ENCODE assay signal across 2 cellular contexts in the genomic region with DNA sequence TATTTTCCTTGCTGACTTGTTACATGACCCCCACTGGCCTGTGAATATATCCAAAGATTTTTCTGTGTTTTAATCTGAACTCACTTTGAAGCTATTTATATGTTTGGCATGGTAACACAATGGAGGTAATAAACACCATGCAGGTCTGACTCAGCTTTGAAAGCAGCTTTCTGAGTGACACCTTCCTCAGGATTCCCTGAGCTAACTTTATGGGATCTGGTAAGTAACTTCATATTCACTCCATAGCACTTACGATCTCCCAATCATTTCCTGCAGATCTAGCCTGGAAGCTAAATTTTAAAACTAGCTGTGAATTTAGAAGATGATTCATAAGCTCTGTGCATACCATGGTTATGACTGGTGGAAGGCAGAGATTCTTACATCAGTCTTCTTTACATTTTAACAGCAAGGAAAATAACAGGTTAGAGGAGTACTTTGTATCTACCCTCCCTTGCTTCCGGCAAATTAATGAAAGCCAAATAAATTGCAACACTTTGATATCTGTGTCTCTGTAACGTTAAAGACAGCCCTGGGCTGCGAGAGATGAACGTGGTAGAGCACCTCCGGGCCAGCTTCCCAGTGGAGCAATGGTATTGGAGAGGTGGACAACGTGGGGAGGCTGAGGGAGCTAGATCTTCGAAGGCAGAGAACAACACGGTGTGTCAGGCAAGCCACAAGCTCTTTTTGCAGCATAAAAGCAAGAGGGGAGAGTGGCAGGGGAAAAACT.
TF ChIP-seq lines count a peak whose summit lies in the region.

No MANE protein-coding gene starts in this region.

TF ChIP-seq in K562, 482 proteins besides CTCF, POLR2A, EP300 and RAD21 (continued from another document and continues in another):
- TF ChIP-seq, protein P1, sequence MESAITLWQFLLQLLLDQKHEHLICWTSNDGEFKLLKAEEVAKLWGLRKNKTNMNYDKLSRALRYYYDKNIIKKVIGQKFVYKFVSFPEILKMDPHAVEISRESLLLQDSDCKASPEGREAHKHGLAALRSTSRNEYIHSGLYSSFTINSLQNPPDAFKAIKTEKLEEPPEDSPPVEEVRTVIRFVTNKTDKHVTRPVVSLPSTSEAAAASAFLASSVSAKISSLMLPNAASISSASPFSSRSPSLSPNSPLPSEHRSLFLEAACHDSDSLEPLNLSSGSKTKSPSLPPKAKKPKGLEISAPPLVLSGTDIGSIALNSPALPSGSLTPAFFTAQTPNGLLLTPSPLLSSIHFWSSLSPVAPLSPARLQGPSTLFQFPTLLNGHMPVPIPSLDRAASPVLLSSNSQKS (CRISPR knock-in tag; IDR thresholded peaks at IDR 0.05) = no peak
- TF ChIP-seq, protein P2, sequence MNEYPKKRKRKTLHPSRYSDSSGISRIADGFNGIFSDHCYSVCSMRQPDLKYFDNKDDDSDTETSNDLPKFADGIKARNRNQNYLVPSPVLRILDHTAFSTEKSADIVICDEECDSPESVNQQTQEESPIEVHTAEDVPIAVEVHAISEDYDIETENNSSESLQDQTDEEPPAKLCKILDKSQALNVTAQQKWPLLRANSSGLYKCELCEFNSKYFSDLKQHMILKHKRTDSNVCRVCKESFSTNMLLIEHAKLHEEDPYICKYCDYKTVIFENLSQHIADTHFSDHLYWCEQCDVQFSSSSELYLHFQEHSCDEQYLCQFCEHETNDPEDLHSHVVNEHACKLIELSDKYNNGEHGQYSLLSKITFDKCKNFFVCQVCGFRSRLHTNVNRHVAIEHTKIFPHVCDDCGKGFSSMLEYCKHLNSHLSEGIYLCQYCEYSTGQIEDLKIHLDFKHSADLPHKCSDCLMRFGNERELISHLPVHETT (CRISPR knock-in tag; conservative IDR thresholded peaks at IDR 0.05 in 1 of 2, IDR thresholded peaks at IDR 0.05 in 1 of 2) = peak in 1 of 2 experiments; percentile 74; a peak in 2 of 4 replicates
- TF ChIP-seq HSF4 (CRISPR knock-in tag; IDR thresholded peaks at IDR 0.05; ENCODE audit: borderline replicate concordance) (no peak), TAF15 (IDR thresholded peaks at IDR 0.05; ENCODE audit: low read depth, low read length) (no peak), CEBPG (CRISPR knock-in tag; IDR thresholded peaks at IDR 0.05) (no peak; the same call in 1 of the 2 replicates), CEBPG (tag; conservative IDR thresholded peaks at IDR 0.05 in 1 of 2, IDR thresholded peaks at IDR 0.05 in 1 of 2) (peak in 1 of 2 experiments; percentile 82; a peak in 2 of 4 replicates), TBP (optimal IDR thresholded peaks at IDR 0.05; ENCODE audit: low read depth, low read length) (peak; percentile 9), PHF21A (IDR thresholded peaks at IDR 0.05; ENCODE audit: borderline replicate concordance, low read depth) (no peak), CBX2 (IDR thresholded peaks at IDR 0.05; ENCODE audit: insufficient read depth, low read length, poor library complexity, severe bottlenecking) (no peak), FOXJ2 (tag; IDR thresholded peaks at IDR 0.05) (peak; percentile 93), ELF4 (CRISPR knock-in tag; IDR thresholded peaks at IDR 0.05) (no peak)
- TF ChIP-seq, protein P3, sequence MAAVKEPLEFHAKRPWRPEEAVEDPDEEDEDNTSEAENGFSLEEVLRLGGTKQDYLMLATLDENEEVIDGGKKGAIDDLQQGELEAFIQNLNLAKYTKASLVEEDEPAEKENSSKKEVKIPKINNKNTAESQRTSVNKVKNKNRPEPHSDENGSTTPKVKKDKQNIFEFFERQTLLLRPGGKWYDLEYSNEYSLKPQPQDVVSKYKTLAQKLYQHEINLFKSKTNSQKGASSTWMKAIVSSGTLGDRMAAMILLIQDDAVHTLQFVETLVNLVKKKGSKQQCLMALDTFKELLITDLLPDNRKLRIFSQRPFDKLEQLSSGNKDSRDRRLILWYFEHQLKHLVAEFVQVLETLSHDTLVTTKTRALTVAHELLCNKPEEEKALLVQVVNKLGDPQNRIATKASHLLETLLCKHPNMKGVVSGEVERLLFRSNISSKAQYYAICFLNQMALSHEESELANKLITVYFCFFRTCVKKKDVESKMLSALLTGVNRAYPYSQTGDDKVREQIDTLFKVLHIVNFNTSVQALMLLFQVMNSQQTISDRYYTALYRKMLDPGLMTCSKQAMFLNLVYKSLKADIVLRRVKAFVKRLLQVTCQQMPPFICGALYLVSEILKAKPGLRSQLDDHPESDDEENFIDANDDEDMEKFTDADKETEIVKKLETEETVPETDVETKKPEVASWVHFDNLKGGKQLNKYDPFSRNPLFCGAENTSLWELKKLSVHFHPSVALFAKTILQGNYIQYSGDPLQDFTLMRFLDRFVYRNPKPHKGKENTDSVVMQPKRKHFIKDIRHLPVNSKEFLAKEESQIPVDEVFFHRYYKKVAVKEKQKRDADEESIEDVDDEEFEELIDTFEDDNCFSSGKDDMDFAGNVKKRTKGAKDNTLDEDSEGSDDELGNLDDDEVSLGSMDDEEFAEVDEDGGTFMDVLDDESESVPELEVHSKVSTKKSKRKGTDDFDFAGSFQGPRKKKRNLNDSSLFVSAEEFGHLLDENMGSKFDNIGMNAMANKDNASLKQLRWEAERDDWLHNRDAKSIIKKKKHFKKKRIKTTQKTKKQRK (IDR thresholded peaks at IDR 0.05; ENCODE audit: borderline replicate concordance, low read depth, low read length) = no peak
- TF ChIP-seq, protein P4, sequence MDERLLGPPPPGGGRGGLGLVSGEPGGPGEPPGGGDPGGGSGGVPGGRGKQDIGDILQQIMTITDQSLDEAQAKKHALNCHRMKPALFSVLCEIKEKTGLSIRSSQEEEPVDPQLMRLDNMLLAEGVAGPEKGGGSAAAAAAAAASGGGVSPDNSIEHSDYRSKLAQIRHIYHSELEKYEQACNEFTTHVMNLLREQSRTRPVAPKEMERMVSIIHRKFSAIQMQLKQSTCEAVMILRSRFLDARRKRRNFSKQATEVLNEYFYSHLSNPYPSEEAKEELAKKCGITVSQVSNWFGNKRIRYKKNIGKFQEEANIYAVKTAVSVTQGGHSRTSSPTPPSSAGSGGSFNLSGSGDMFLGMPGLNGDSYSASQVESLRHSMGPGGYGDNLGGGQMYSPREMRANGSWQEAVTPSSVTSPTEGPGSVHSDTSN (CRISPR knock-in tag; IDR thresholded peaks at IDR 0.05; ENCODE audit: low read depth) = no peak
- TF ChIP-seq, protein P4 (tag; conservative IDR thresholded peaks at IDR 0.05; ENCODE audit: low read depth) = 0 out of 2 replicates have a peak, but pooled peaks have one; percentile 6

TF ChIP-seq in HepG2, 621 proteins besides CTCF, POLR2A, EP300 and RAD21 (continued from another document and continues in another):
- TF ChIP-seq, protein P5, sequence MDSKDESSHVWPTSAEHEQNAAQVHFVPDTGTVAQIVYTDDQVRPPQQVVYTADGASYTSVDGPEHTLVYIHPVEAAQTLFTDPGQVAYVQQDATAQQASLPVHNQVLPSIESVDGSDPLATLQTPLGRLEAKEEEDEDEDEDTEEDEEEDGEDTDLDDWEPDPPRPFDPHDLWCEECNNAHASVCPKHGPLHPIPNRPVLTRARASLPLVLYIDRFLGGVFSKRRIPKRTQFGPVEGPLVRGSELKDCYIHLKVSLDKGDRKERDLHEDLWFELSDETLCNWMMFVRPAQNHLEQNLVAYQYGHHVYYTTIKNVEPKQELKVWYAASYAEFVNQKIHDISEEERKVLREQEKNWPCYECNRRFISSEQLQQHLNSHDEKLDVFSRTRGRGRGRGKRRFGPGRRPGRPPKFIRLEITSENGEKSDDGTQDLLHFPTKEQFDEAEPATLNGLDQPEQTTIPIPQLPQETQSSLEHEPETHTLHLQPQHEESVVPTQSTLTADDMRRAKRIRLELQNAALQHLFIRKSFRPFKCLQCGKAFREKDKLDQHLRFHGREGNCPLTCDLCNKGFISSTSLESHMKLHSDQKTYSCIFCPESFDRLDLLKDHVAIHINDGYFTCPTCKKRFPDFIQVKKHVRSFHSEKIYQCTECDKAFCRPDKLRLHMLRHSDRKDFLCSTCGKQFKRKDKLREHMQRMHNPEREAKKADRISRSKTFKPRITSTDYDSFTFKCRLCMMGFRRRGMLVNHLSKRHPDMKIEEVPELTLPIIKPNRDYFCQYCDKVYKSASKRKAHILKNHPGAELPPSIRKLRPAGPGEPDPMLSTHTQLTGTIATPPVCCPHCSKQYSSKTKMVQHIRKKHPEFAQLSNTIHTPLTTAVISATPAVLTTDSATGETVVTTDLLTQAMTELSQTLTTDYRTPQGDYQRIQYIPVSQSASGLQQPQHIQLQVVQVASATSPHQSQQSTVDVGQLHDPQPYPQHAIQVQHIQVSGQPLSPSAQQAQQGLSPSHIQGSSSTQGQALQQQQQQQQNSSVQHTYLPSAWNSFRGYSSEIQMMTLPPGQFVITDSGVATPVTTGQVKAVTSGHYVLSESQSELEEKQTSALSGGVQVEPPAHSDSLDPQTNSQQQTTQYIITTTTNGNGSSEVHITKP (CRISPR knock-in tag; IDR thresholded peaks at IDR 0.05; ENCODE audit: low read depth) = no peak
- TF ChIP-seq ZC3H13 (CRISPR knock-in tag; IDR thresholded peaks at IDR 0.05) (0 out of 2 replicates have a peak, but pooled peaks have one; percentile 30), MXI1 (IDR thresholded peaks at IDR 0.05; ENCODE audit: borderline replicate concordance, low read depth, low read length) (no peak), SCMH1 (CRISPR knock-in tag; IDR thresholded peaks at IDR 0.05; ENCODE audit: borderline replicate concordance) (no peak), HNF4A (CRISPR knock-in tag; IDR thresholded peaks at IDR 0.05) (peak; percentile 56; the same call in 1 of the 2 replicates), MAF1 (CRISPR knock-in tag; IDR thresholded peaks at IDR 0.05; ENCODE audit: borderline replicate concordance) (no peak), MEIS1 (CRISPR knock-in tag; IDR thresholded peaks at IDR 0.05; ENCODE audit: borderline replicate concordance) (no peak), ZNF773 (CRISPR knock-in tag; IDR thresholded peaks at IDR 0.05; ENCODE audit: borderline replicate concordance) (no peak), MIXL1 (CRISPR knock-in tag; IDR thresholded peaks at IDR 0.05) (peak; percentile 98)
- TF ChIP-seq, protein P6, sequence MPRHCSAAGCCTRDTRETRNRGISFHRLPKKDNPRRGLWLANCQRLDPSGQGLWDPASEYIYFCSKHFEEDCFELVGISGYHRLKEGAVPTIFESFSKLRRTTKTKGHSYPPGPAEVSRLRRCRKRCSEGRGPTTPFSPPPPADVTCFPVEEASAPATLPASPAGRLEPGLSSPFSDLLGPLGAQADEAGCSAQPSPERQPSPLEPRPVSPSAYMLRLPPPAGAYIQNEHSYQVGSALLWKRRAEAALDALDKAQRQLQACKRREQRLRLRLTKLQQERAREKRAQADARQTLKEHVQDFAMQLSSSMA (CRISPR knock-in tag; IDR thresholded peaks at IDR 0.05) = no peak
- TF ChIP-seq, protein P7, sequence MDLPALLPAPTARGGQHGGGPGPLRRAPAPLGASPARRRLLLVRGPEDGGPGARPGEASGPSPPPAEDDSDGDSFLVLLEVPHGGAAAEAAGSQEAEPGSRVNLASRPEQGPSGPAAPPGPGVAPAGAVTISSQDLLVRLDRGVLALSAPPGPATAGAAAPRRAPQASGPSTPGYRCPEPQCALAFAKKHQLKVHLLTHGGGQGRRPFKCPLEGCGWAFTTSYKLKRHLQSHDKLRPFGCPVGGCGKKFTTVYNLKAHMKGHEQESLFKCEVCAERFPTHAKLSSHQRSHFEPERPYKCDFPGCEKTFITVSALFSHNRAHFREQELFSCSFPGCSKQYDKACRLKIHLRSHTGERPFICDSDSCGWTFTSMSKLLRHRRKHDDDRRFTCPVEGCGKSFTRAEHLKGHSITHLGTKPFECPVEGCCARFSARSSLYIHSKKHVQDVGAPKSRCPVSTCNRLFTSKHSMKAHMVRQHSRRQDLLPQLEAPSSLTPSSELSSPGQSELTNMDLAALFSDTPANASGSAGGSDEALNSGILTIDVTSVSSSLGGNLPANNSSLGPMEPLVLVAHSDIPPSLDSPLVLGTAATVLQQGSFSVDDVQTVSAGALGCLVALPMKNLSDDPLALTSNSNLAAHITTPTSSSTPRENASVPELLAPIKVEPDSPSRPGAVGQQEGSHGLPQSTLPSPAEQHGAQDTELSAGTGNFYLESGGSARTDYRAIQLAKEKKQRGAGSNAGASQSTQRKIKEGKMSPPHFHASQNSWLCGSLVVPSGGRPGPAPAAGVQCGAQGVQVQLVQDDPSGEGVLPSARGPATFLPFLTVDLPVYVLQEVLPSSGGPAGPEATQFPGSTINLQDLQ (CRISPR knock-in tag; IDR thresholded peaks at IDR 0.05) = no peak
- TF ChIP-seq, protein P8, sequence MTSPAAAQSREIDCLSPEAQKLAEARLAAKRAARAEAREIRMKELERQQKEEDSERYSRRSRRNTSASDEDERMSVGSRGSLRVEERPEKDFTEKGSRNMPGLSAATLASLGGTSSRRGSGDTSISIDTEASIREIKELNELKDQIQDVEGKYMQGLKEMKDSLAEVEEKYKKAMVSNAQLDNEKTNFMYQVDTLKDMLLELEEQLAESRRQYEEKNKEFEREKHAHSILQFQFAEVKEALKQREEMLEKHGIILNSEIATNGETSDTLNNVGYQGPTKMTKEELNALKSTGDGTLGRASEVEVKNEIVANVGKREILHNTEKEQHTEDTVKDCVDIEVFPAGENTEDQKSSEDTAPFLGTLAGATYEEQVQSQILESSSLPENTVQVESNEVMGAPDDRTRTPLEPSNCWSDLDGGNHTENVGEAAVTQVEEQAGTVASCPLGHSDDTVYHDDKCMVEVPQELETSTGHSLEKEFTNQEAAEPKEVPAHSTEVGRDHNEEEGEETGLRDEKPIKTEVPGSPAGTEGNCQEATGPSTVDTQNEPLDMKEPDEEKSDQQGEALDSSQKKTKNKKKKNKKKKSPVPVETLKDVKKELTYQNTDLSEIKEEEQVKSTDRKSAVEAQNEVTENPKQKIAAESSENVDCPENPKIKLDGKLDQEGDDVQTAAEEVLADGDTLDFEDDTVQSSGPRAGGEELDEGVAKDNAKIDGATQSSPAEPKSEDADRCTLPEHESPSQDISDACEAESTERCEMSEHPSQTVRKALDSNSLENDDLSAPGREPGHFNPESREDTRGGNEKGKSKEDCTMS (CRISPR knock-in tag; conservative IDR thresholded peaks at IDR 0.05) = no peak
